15 cellular contexts compared by ENCODE assay signal in genomic region chr2:42922293-42922692, GRCh38.
DNase-seq lines count a peak whose midpoint lies in the region; ATAC-seq, FAIRE-seq and TF ChIP-seq lines count a peak whose summit lies in the region.
"Had no signal": no experiment of that assay in that cellular context is flagged by ENCODE, and none has a peak within 500 bp of the region (broad histone marks: within the 10 kb centered on the region; RNA-seq: fewer than 3 reads in every experiment).

No MANE protein-coding gene starts in this region.

- FAIRE-seq in frontal cortex (lab: Jason Lieb, UNC) = no peak
- no peak for FAIRE-seq in urothelium cell line (lab: Jason Lieb, UNC)

- H3K36me3 ChIP-seq in heart left ventricle = no peaks in the 10 kb centered on the region
- H3K36me3 ChIP-seq: neutrophil had no signal

- H3K27me3 ChIP-seq in heart left ventricle (no peaks in the 10 kb centered on the region), layer of hippocampus (ENCODE audit: control insufficient read depth, insufficient read depth, low read length) (no peaks in the 10 kb centered on the region)
- H3K27me3 ChIP-seq: neutrophil had no signal

- TF ChIP-seq POLR2A in heart left ventricle (IDR thresholded peaks at IDR 0.05) = no peak

- no peaks in the 10 kb centered on the region for H3K9me3 ChIP-seq in heart left ventricle
- H3K9me3 ChIP-seq: neutrophil had no signal

- DNase-seq in heart left ventricle = no peak
- DNase-seq in Right ventricle myocardium superior = no peak
- peak; percentile 52 for DNase-seq in sciatic nerve (ENCODE audit: low spot score)
- DNase-seq in frontal cortex (ENCODE audit: low spot score in 2 of 2) = no peak
- no peak for DNase-seq in urothelium cell line (ENCODE audit: low spot score)
- no peak for DNase-seq in hippocampal formation (lab: John Stamatoyannopoulos, UW)
- DNase-seq: activated CD4-positive, CD25-positive, alpha-beta regulatory T cell treated with anti-CD3 and anti-CD28 coated beads, Interleukin-2, amount 50 U/mL, for 72 hours; activated CD8-positive, alpha-beta memory T cell treated with anti-CD3 and anti-CD28 coated beads, Interleukin-2, amount 50 U/mL, for 4 hours; CD8-positive, alpha-beta T cell; head of caudate nucleus; NCI-H1105 had no signal

- ATAC-seq in heart left ventricle = no peak
- no peak for ATAC-seq in Right ventricle myocardium superior (ENCODE audit: poor library complexity)
- no peak for ATAC-seq in sciatic nerve
- no peak for ATAC-seq in GM18858 (IDR thresholded peaks at IDR 0.05; ENCODE audit: unreplicated experiment)
- ATAC-seq: activated naive CD4-positive, alpha-beta T cell treated with anti-CD3 and anti-CD28 coated beads, Interleukin-2, amount 50 U/mL, for 72 hours; CD8-positive, alpha-beta T cell had no signal

- intact Hi-C loops in heart left ventricle (cut with DNase I) = loop anchor here in 4 of 10 donors (5.0 to 10.0 kb wide), 4 partner anchors 40 to 60 kb away; no protein-coding TSS in a partner anchor
- intact Hi-C loops in Right ventricle myocardium superior (cut with DNase I) = no loop called here
- intact Hi-C loops in sciatic nerve (cut with DNase I) = no loop called here

- peaks cover 26 to 70% (median 56%) of the 10 kb centered on the region in 12 donors for H3K4me1 ChIP-seq in heart left ventricle

- TF ChIP-seq CTCF in heart left ventricle (IDR thresholded peaks at IDR 0.05) = no peak

- H3K27ac ChIP-seq in heart left ventricle (peak overlapping the region in 10 of 12 donors; percentile 85 to 98 (median 91)), layer of hippocampus (ENCODE audit: low read depth, low read length) (peak overlapping the region; percentile 22)
- H3K27ac ChIP-seq: neutrophil had no signal

- no peak overlapping the region for H3K4me3 ChIP-seq in heart left ventricle

- WGBS in heart left ventricle, 4 donors = 95 to 100% (median 96%) methylated on average over 2 of the region's 2 CpGs
